30 cellular contexts compared by ENCODE assay signal in the genomic region with DNA sequence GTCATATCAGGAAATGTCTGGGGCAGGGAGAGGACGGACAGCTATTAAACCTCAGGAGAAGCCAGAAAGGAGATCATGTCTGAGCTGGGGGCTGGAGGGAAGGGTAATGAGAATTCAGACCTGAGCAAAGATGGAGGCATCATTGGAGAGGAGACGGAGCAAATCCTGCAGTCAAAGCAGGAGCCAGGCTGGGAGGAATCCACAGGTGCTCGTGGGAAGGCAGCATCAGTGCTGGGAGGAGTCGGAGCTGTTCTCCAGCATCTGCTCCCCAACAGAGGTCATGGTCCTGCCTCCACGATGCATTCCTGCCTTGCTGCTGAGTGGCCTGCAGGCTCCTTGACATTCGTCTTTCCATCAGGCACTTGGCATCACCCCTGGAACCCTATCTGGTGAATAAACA.
"Had no signal": no experiment of that assay in that cellular context is flagged by ENCODE, and none has a peak within 500 bp of the region (broad histone marks: within the 10 kb centered on the region; RNA-seq: fewer than 3 reads in every experiment).

No MANE protein-coding gene starts in this region.

- H3K9me3 ChIP-seq: adrenal gland, body of pancreas, esophagus muscularis mucosa, gastrocnemius medialis, heart left ventricle had no signal

- H3K27me3 ChIP-seq: adrenal gland, body of pancreas, esophagus muscularis mucosa, gastrocnemius medialis had no signal

- H3K4me3 ChIP-seq: adrenal gland, body of pancreas, esophagus muscularis mucosa, gastrocnemius medialis, heart left ventricle had no signal

- DNase-seq: activated CD4-positive, alpha-beta memory T cell treated with anti-CD3 and anti-CD28 coated beads for 36 hours; activated CD4-positive, alpha-beta T cell treated with anti-CD3 and anti-CD28 coated beads for 1 hour; activated CD4-positive, alpha-beta T cell treated with anti-CD3 and anti-CD28 coated beads for 4 hours; activated CD8-positive, alpha-beta memory T cell treated with anti-CD3 and anti-CD28 coated beads, Interleukin-2, amount 10 ng/mL, durations not matched to agents 7 days and 5 days; activated CD8-positive, alpha-beta memory T cell treated with anti-CD3 and anti-CD28 coated beads, Interleukin-2, amount 50 U/mL, for 4 hours; activated CD8-positive, alpha-beta T cell treated with anti-CD3 and anti-CD28 coated beads, Interleukin-2, amount 10 ng/mL, durations not matched to agents 7 days and 5 days; activated effector memory CD4-positive, alpha-beta T cell treated with anti-CD3 and anti-CD28 coated beads, Interleukin-2, amount 50 U/mL, for 16 hours; activated naive CD4-positive, alpha-beta T cell treated with anti-CD3 and anti-CD28 coated beads for 36 hours; activated naive CD8-positive, alpha-beta T cell treated with anti-CD3 and anti-CD28 coated beads for 36 hours; activated naive CD8-positive, alpha-beta T cell treated with anti-CD3 and anti-CD28 coated beads, Interleukin-2, amount 50 U/mL, for 24 hours; activated T-cell treated with anti-CD3 and anti-CD28 coated beads, Interleukin-2, amount 50 U/mL, for 1 hour; activated T-cell treated with anti-CD3 and anti-CD28 coated beads, Interleukin-2, amount 50 U/mL, for 48 hours; adrenal gland; amygdala; aorta; caudate nucleus; cortex of kidney; dermis blood vessel endothelial cell; effector CD4-positive, alpha-beta T cell; effector memory CD8-positive, alpha-beta T cell; erythroblast; foreskin keratinocyte; gastrocnemius medialis; glutamatergic neuron; heart left ventricle; T-helper 2 cell had no signal

- H3K4me1 ChIP-seq: foreskin keratinocyte, gastrocnemius medialis had no signal

- H3K27ac ChIP-seq: adrenal gland, esophagus muscularis mucosa, foreskin keratinocyte, gastrocnemius medialis, VCaP had no signal

- FAIRE-seq: colon had no signal

- H3K36me3 ChIP-seq: adrenal gland, esophagus muscularis mucosa, gastrocnemius medialis, heart left ventricle had no signal
